Comparison of ENCODE assay signal across 8 cellular contexts in genomic region chr22:36757608-36758220, GRCh38. TPM values are rescaled to one million over a fixed set of nuclear protein-coding genes. Genes with fewer than 3 reads are reported as not detected.
A peak's percentile ranks its signal among the peaks of the same experiment; 100 is the strongest.
DNase-seq lines count a peak whose midpoint lies in the region; TF ChIP-seq lines count a peak whose summit lies in the region.

No MANE protein-coding gene starts in this region.

- peak; percentile 74 for TF ChIP-seq CTCF in liver (IDR thresholded peaks at IDR 0.05; ENCODE audit: low read depth, low read length, missing input control)

- DNase-seq in NCI-H2081 (lab: John Stamatoyannopoulos, UW) (peak; percentile 45 to 57), NCI-H2081 treated with DMSO at 0.1 percent for 48 hours (lab: John Stamatoyannopoulos, UW) (no peak), NCI-H2107 (lab: John Stamatoyannopoulos, UW) (peak; percentile 14), cerebellar cortex (ENCODE audit: low spot score) (peak; percentile 59), dedifferentiated amniotic fluid mesenchymal stem cell (ENCODE audit: extremely low spot score) (no peak)
- DNase-seq in activated CD4-positive, alpha-beta T cell treated with anti-CD3 and anti-CD28 coated beads for 24 hours (ENCODE audit: low read depth in 2 of 2) = peak; percentile 62 to 73
- DNase-seq in stimulated activated CD4-positive, alpha-beta T cell treated with anti-CD3 and anti-CD28 coated beads, TNF-alpha, amount 100 ng/mL, for 4 hours (ENCODE audit: low read depth in 3 of 3) = peak; percentile 40 to 49 (median 46)

- H3K9me3 ChIP-seq in liver (ENCODE audit: control insufficient read depth in 4 of 4, low read length in 3 of 4) = no peaks in the 10 kb centered on the region

- no peak overlapping the region for H3K4me3 ChIP-seq in liver (ENCODE audit: low read depth in 1 of 3, low read length in 3 of 3)

- H3K27ac ChIP-seq in liver (ENCODE audit: low read depth in 1 of 2, low read length in 2 of 2) = no peak overlapping the region

- H3K36me3 ChIP-seq in liver (ENCODE audit: control insufficient read depth in 4 of 4, insufficient read depth in 3 of 4, low read depth in 1 of 4, low read length in 3 of 4) = peaks cover 0 to 6% (median 0%) of the 10 kb centered on the region in 4 donors

- H3K27me3 ChIP-seq in liver (ENCODE audit: control insufficient read depth in 4 of 4, insufficient read depth in 4 of 4, low read length in 3 of 4) = peaks cover 0 to 4% (median 0%) of the 10 kb centered on the region in 4 donors

- WGBS in liver = 65% methylated on average over 19 of the region's 19 CpGs

- peak; percentile 67 to 79 for TF ChIP-seq RAD21 in liver (IDR thresholded peaks at IDR 0.05)

- no peaks in the 10 kb centered on the region for H3K4me1 ChIP-seq in liver (ENCODE audit: control insufficient read depth in 4 of 4, insufficient read depth in 4 of 4, low read length in 3 of 4)

- H3K9ac ChIP-seq in liver (ENCODE audit: low read depth in 1 of 2, low read length in 2 of 2) = no peak overlapping the region

TF ChIP-seq in liver, 16 proteins besides CTCF, POLR2A, EP300 and RAD21:
- TF ChIP-seq TAF1 (conservative IDR thresholded peaks at IDR 0.05) = no peak
- no peak for TF ChIP-seq ZBTB33 (IDR thresholded peaks at IDR 0.05)
- TF ChIP-seq HNF4A (conservative IDR thresholded peaks at IDR 0.05) = no peak
- TF ChIP-seq NR2F2 (IDR thresholded peaks at IDR 0.05) = no peak
- no peak for TF ChIP-seq FOXA1 (IDR thresholded peaks at IDR 0.05)
- TF ChIP-seq, protein P1, sequence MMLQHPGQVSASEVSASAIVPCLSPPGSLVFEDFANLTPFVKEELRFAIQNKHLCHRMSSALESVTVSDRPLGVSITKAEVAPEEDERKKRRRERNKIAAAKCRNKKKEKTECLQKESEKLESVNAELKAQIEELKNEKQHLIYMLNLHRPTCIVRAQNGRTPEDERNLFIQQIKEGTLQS (IDR thresholded peaks at IDR 0.05) = no peak
- no peak for TF ChIP-seq GABPA (IDR thresholded peaks at IDR 0.05 in 1 of 2, conservative IDR thresholded peaks at IDR 0.05 in 1 of 2)
- no peak for TF ChIP-seq SP1 (IDR thresholded peaks at IDR 0.05)
- TF ChIP-seq REST (IDR thresholded peaks at IDR 0.05) = no peak
- no peak for TF ChIP-seq FOXA2 (IDR thresholded peaks at IDR 0.05)
- no peak for TF ChIP-seq RXRA (IDR thresholded peaks at IDR 0.05)
- TF ChIP-seq MAX (IDR thresholded peaks at IDR 0.05) = no peak
- TF ChIP-seq EGR1 (IDR thresholded peaks at IDR 0.05; ENCODE audit: low read depth in 2 of 2) = no peak
- TF ChIP-seq JUND (IDR thresholded peaks at IDR 0.05) = no peak
- TF ChIP-seq YY1 (IDR thresholded peaks at IDR 0.05) = no peak

RNA-seq across cellular contexts. Expression of gene IFT27, which starts 18.2 kb away (rescaled TPM):
- total RNA-seq in liver = 1 to 10 TPM; 7.2 to 8.6 TPM
- 10 to 100 TPM; 10.5 to 12.4 TPM for polyA plus RNA-seq in liver

RNA-seq across cellular contexts. Expression of gene CACNG2, which starts 54.2 kb away (rescaled TPM):
- under 1 TPM in 1 of 2 donors, not detected in 1; 0.14 TPM for total RNA-seq in liver
- polyA plus RNA-seq in liver = not detected

RNA-seq across cellular contexts. Expression of gene PVALB, which starts 59.1 kb away (rescaled TPM):
- under 1 TPM; 0.56 to 0.92 TPM for total RNA-seq in liver
- 1 to 10 TPM; 1.3 to 3.4 TPM for polyA plus RNA-seq in liver

Comparison
In these comparisons a context has a peak if more than half of its experiments do, and no peak if none do; other contexts are left out.
1. DNase-seq: peak in NCI-H2081 (2 of 2), NCI-H2107 (single experiment), activated CD4-positive, alpha-beta T cell treated with anti-CD3 and anti-CD28 coated beads for 24 hours (2 of 2), cerebellar cortex (single experiment) and stimulated activated CD4-positive, alpha-beta T cell treated with anti-CD3 and anti-CD28 coated beads, TNF-alpha, amount 100 ng/mL, for 4 hours (3 of 3); none in NCI-H2081 treated with DMSO at 0.1 percent for 48 hours (single experiment) and dedifferentiated amniotic fluid mesenchymal stem cell (single experiment).